Comparison of ENCODE assay signal across 8 cellular contexts in genomic region chr3:5187152-5187919, GRCh38. TPM values are rescaled to one million over a fixed set of nuclear protein-coding genes. Genes with fewer than 3 reads are reported as not detected.
DNase-seq lines count a peak whose midpoint lies in the region; FAIRE-seq and TF ChIP-seq lines count a peak whose summit lies in the region.

Gene EDEM1 (plus strand): TSS chr3:5187707. CDS start chr3:5187806, 99 bp downstream.

- peak; percentile 69 for TF ChIP-seq POLR2A in H54 (IDR thresholded peaks at IDR 0.05; ENCODE audit: low read depth, low read length)

- H2AFZ ChIP-seq in neuron (ENCODE audit: low read depth, low read length) = peak within 1 kb of the TSS; percentile 76

- H3K4me1 ChIP-seq in SJSA1 (replicated peaks) (peaks cover 11% of the 10 kb centered on the region), neuron (ENCODE audit: insufficient read depth, low read length) (peaks cover 16% of the 10 kb centered on the region)

- FAIRE-seq in H54 (lab: Jason Lieb, UNC) = peak; percentile 57

- H3K27ac ChIP-seq in SJSA1 = peak within 1 kb of the TSS; percentile 71

- no peaks in the 10 kb centered on the region for H3K27me3 ChIP-seq in SJSA1 (replicated peaks)
- H3K27me3 ChIP-seq in neuron (ENCODE audit: insufficient read depth, low read length) = no peaks in the 10 kb centered on the region

- H3K9me3 ChIP-seq in SJSA1 (replicated peaks) (peaks cover 4% of the 10 kb centered on the region), neuron (ENCODE audit: low read length) (no peaks in the 10 kb centered on the region)

- H3K36me3 ChIP-seq in SJSA1 (peaks cover 13% of the 10 kb centered on the region), neuron (ENCODE audit: insufficient read depth, low read length) (no peaks in the 10 kb centered on the region)

- H3K4me3 ChIP-seq in SJSA1 (peak within 1 kb of the TSS; percentile 99), neuron (ENCODE audit: low read length) (peak within 1 kb of the TSS; percentile 88)

- peak; percentile 96 for DNase-seq in GDM1 (lab: John Stamatoyannopoulos, UW)
- peak; percentile 94 for DNase-seq in H54 (ENCODE audit: insufficient read length, low spot score)
- peak; percentile 91 for DNase-seq in LoVo (ENCODE audit: low spot score)
- peak; percentile 85 to 90 for DNase-seq in SJSA1 (ENCODE audit: low read depth in 1 of 2, low spot score in 2 of 2)
- peak; percentile 83 to 94 (median 86) for DNase-seq in activated naive CD4-positive, alpha-beta T cell (lab: John Stamatoyannopoulos, UW)
- peak; percentile 93 for DNase-seq in foreskin melanocyte
- peak; percentile 94 for DNase-seq in stromal cell of bone marrow (ENCODE audit: low read depth)

RNA-seq across cellular contexts. Expression of gene EDEM1, which starts in this region (rescaled TPM):
- 9.7 and 18.5 TPM in 2 replicates for total RNA-seq in SJSA1 (2014; rRNA removed; shearing (Covaris generic))

Comparison
In these comparisons a context has a peak if more than half of its experiments do, and no peak if none do; other contexts are left out.
1. Peak in every context shown above with its lines: DNase-seq, H3K4me3 ChIP-seq and H3K27ac ChIP-seq.